Comparison of ENCODE assay signal across 9 cellular contexts in the genomic region with DNA sequence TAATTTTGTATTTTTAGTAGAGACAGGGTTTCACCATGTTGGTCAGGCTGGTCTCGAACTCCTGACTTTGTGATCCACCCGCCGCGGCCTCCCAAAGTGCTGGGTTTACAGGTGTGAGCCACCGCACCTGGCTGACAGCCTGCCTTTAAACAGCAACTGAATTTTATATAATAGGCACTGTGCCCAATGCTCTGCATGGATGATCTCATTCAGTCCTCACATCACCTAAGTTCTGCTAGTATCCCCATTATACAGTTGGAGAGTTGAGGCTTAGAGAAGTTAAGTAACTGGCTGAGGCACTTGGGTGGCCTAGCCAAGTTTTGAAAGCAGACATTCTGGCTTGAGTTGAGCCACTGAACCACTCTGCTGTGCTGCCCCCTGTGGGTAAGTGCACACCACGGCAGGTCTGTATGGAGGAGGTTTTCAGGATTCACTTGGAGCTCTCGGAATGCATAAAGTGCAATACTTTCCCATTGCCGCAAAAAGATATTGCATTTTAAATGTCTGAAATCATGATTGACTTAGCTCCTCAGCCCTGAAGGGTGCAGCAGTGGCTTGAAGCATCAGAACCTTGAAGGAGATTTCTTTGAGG.
DNase-seq lines count a peak whose midpoint lies in the region; ATAC-seq and TF ChIP-seq lines count a peak whose summit lies in the region.
"Had no signal": no experiment of that assay in that cellular context is flagged by ENCODE, and none has a peak within 500 bp of the region (broad histone marks: within the 10 kb centered on the region; RNA-seq: fewer than 3 reads in every experiment).

No MANE protein-coding gene starts in this region.

- no peaks in the 10 kb centered on the region for H3F3A ChIP-seq in GM23248 (ENCODE audit: insufficient read depth)

- no peaks in the 10 kb centered on the region for H3K9me2 ChIP-seq in GM23248 (ENCODE audit: insufficient read depth)

- DNase-seq in AG04450 (ENCODE audit: low read depth, low spot score) (no peak), GM23248 (peak; percentile 59), kidney glomerular epithelial cell (lab: John Stamatoyannopoulos, UW) (no peak)
- no peak for DNase-seq in activated naive CD4-positive, alpha-beta T cell treated with anti-CD3 and anti-CD28 coated beads for 36 hours
- no peak for DNase-seq in stimulated activated CD4-positive, alpha-beta T cell treated with anti-CD3 and anti-CD28 coated beads, Interleukin-12 subunit alpha, Interleukin-12 subunit beta, amount 100 ng/mL, for 4 hours
- DNase-seq: NCI-H226 had no signal

- H3K4me3 ChIP-seq in AG04450 (ENCODE audit: low read depth, low read length), result no peak overlapping the region
- no peak overlapping the region for H3K4me3 ChIP-seq in GM23248
- no peak overlapping the region for H3K4me3 ChIP-seq in iPS-20b (ENCODE audit: low read length)

- no peak overlapping the region for H3K9ac ChIP-seq in GM23248
- peak overlapping the region; percentile 21; the same call in 1 of the 2 replicates for H3K9ac ChIP-seq in iPS-20b (ENCODE audit: low read depth, low read length)

- H3K4me2 ChIP-seq in GM23248 (ENCODE audit: unreplicated experiment), result no peak overlapping the region

- H2AFZ ChIP-seq in GM23248, result no peak overlapping the region

- H3K27ac ChIP-seq in AG04450 (ENCODE audit: low read depth, low read length), result no peak overlapping the region
- no peak overlapping the region for H3K27ac ChIP-seq in GM23248
- H3K27ac ChIP-seq in iPS-20b (ENCODE audit: low read length), result no peak overlapping the region

- no peaks in the 10 kb centered on the region for H3K36me3 Mint-ChIP-seq in activated naive CD4-positive, alpha-beta T cell treated with anti-CD3 and anti-CD28 coated beads for 36 hours (ENCODE audit: low read depth)

- H3K9me3 ChIP-seq in AG04450 (ENCODE audit: control insufficient read depth, insufficient read depth, low read length) (peaks cover 3% of the 10 kb centered on the region; the same call in 1 of the 2 replicates), GM23248 (ENCODE audit: low read depth) (no peaks in the 10 kb centered on the region), iPS-20b (ENCODE audit: insufficient read depth, low read depth, low read length) (no peaks in the 10 kb centered on the region)

- no peak overlapping the region for H3K4me3 Mint-ChIP-seq in activated naive CD4-positive, alpha-beta T cell treated with anti-CD3 and anti-CD28 coated beads for 36 hours

- peaks cover 6% of the 10 kb centered on the region for H3K27me3 Mint-ChIP-seq in activated naive CD4-positive, alpha-beta T cell treated with anti-CD3 and anti-CD28 coated beads for 36 hours (ENCODE audit: low read depth)

- 94 to 98% methylated on average over 8 of the region's 8 CpGs for WGBS in GM23248 (ENCODE audit: low coverage in 1 of 2, low lambda C conversion rate in 2 of 2, missing lambda C conversion rate in 2 of 2), 2 experiments

- no peaks in the 10 kb centered on the region for H3K79me2 ChIP-seq in GM23248 (ENCODE audit: insufficient read depth)

- ATAC-seq in SK-N-SH treated with all-trans-retinoic acid at 6 μM for 48 hours, result peak; percentile 84
- ATAC-seq in GM19351 (IDR thresholded peaks at IDR 0.05; ENCODE audit: unreplicated experiment), result no peak

- intact Hi-C loops in activated naive CD4-positive, alpha-beta T cell treated with anti-CD3 and anti-CD28 coated beads for 36 hours (cut with micrococcal nuclease), result loop anchor here (1.0 kb wide), 1 partner anchor 440 kb away; no protein-coding TSS in a partner anchor

- peak; percentile 52 for TF ChIP-seq CTCF in AG04450 (IDR thresholded peaks at IDR 0.05; ENCODE audit: low read depth, low read length)

- no peaks in the 10 kb centered on the region for H4K20me1 ChIP-seq in GM23248 (ENCODE audit: insufficient read depth)

- H3K4me1 ChIP-seq in GM23248 (ENCODE audit: insufficient read depth) (no peaks in the 10 kb centered on the region), iPS-20b (ENCODE audit: insufficient read depth, low read length) (peaks cover 14% of the 10 kb centered on the region)

- CTCF ChIA-PET in AG04450 (lab: Charles Lee), result interaction anchor here (0.7 to 2.4 kb wide), 11 partner anchors 11 to 234 kb away, joined by 3 to 14 read pairs (median 4); no protein-coding TSS in a partner anchor
- CTCF ChIA-PET in activated naive CD4-positive, alpha-beta T cell treated with anti-CD3 and anti-CD28 coated beads for 36 hours (lab: Charles Lee), result no interaction called here

- H3K4me1 Mint-ChIP-seq in activated naive CD4-positive, alpha-beta T cell treated with anti-CD3 and anti-CD28 coated beads for 36 hours (ENCODE audit: low read depth), result no peaks in the 10 kb centered on the region

- H3K36me3 ChIP-seq in GM23248 (ENCODE audit: low read depth) (no peaks in the 10 kb centered on the region), iPS-20b (ENCODE audit: insufficient read depth, low read depth, low read length) (no peaks in the 10 kb centered on the region)

- H3K27ac Mint-ChIP-seq in activated naive CD4-positive, alpha-beta T cell treated with anti-CD3 and anti-CD28 coated beads for 36 hours, result no peak overlapping the region

- H3K27me3 ChIP-seq in AG04450 (ENCODE audit: control insufficient read depth, insufficient read depth, low read length), result no peaks in the 10 kb centered on the region
- H3K27me3 ChIP-seq in GM23248 (replicated peaks; ENCODE audit: insufficient read depth), result no peaks in the 10 kb centered on the region
- no peaks in the 10 kb centered on the region for H3K27me3 ChIP-seq in iPS-20b (ENCODE audit: insufficient read depth, low read length)

- POLR2A ChIA-PET in AG04450 (lab: Yijun Ruan, JAX), result no interaction called here

- peaks cover 10% of the 10 kb centered on the region for H3K9me3 Mint-ChIP-seq in activated naive CD4-positive, alpha-beta T cell treated with anti-CD3 and anti-CD28 coated beads for 36 hours

- in situ Hi-C loops in GM23248 (cut with MboI), result no loop called here

TF ChIP-seq in SK-N-SH treated with all-trans-retinoic acid at 6 μM for 48 hours, 23 proteins besides CTCF, POLR2A, EP300 and RAD21:
- no peak for TF ChIP-seq TOX (CRISPR knock-in tag; IDR thresholded peaks at IDR 0.05; ENCODE audit: borderline replicate concordance)
- no peak for TF ChIP-seq ZC3H10 (CRISPR knock-in tag; IDR thresholded peaks at IDR 0.05)
- TF ChIP-seq, protein P1, sequence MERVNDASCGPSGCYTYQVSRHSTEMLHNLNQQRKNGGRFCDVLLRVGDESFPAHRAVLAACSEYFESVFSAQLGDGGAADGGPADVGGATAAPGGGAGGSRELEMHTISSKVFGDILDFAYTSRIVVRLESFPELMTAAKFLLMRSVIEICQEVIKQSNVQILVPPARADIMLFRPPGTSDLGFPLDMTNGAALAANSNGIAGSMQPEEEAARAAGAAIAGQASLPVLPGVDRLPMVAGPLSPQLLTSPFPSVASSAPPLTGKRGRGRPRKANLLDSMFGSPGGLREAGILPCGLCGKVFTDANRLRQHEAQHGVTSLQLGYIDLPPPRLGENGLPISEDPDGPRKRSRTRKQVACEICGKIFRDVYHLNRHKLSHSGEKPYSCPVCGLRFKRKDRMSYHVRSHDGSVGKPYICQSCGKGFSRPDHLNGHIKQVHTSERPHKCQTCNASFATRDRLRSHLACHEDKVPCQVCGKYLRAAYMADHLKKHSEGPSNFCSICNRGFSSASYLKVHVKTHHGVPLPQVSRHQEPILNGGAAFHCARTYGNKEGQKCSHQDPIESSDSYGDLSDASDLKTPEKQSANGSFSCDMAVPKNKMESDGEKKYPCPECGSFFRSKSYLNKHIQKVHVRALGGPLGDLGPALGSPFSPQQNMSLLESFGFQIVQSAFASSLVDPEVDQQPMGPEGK (CRISPR knock-in tag; IDR thresholded peaks at IDR 0.05; ENCODE audit: borderline replicate concordance), result no peak
- TF ChIP-seq CREB5 (CRISPR knock-in tag; IDR thresholded peaks at IDR 0.05; ENCODE audit: low read depth), result no peak
- TF ChIP-seq ZNF8 (CRISPR knock-in tag; IDR thresholded peaks at IDR 0.05), result no peak
- no peak for TF ChIP-seq POU6F1 (CRISPR knock-in tag; IDR thresholded peaks at IDR 0.05; ENCODE audit: borderline replicate concordance, low read depth)
- TF ChIP-seq RARB (CRISPR knock-in tag; IDR thresholded peaks at IDR 0.05), result no peak
- TF ChIP-seq ISL1 (CRISPR knock-in tag; IDR thresholded peaks at IDR 0.05), result no peak
- no peak for TF ChIP-seq BACH2 (CRISPR knock-in tag; IDR thresholded peaks at IDR 0.05; ENCODE audit: borderline replicate concordance)
